In genomic region chr6:85678602-85679444, GRCh38 we compare ENCODE assay signal across 8 cellular contexts. TPM values are rescaled to one million over a fixed set of nuclear protein-coding genes. Genes with fewer than 3 reads are reported as not detected.
DNase-seq lines count a peak whose midpoint lies in the region; ATAC-seq and TF ChIP-seq lines count a peak whose summit lies in the region.

No MANE protein-coding gene starts in this region.

- peaks cover 48% of the 10 kb centered on the region for H3F3A ChIP-seq in SU-DHL-6 (ENCODE audit: insufficient read depth)

- no peaks in the 10 kb centered on the region for H3K9me2 ChIP-seq in SU-DHL-6 (replicated peaks; ENCODE audit: insufficient read depth, low read length)

- no peak for TF ChIP-seq CTCF in GM12875 (IDR thresholded peaks at IDR 0.05; ENCODE audit: borderline replicate concordance, insufficient read depth, low read depth, low read length)
- no peak for TF ChIP-seq CTCF in SU-DHL-6 (IDR thresholded peaks at IDR 0.05; ENCODE audit: insufficient read depth, low read length, poor library complexity, severe bottlenecking)
- peak in 1 of 12 donors; percentile 14 for TF ChIP-seq CTCF in heart left ventricle (IDR thresholded peaks at IDR 0.05)
- peak in 1 of 6 experiments; percentile 37 for TF ChIP-seq CTCF in upper lobe of left lung (IDR thresholded peaks at IDR 0.05)

- H3K4me3 ChIP-seq in GM12875 (ENCODE audit: low read depth, low read length) (peak overlapping the region; percentile 59), SU-DHL-6 (ENCODE audit: insufficient read depth, low read length, poor library complexity, severe bottlenecking) (peak overlapping the region; percentile 82), adipocyte (ENCODE audit: low read length) (peak overlapping the region; percentile 99), heart left ventricle (peak overlapping the region; percentile 63 to 93 (median 84)), upper lobe of left lung (peak overlapping the region; percentile 58 to 91 (median 78))

- H4K20me1 ChIP-seq in SU-DHL-6 (ENCODE audit: low read depth, low read length): peaks cover 39% of the 10 kb centered on the region

- peak overlapping the region; percentile 98 for H3K9ac ChIP-seq in SU-DHL-6 (ENCODE audit: low read length)
- peak overlapping the region; percentile 99 for H3K9ac ChIP-seq in adipocyte (ENCODE audit: low read length)

- peak overlapping the region; percentile 44 for H2AFZ ChIP-seq in SU-DHL-6 (ENCODE audit: low read depth, low read length, severe bottlenecking)

- DNase-seq in NCI-H1417 (lab: John Stamatoyannopoulos, UW) (peak; percentile 99), adipocyte (ENCODE audit: low read depth) (peak; percentile 99), heart left ventricle (peak; percentile 98 to 99 (median 98)), posterior cingulate gyrus (peak; percentile 95 to 100 (median 97)), upper lobe of left lung (peak; percentile 98 to 99)

- H3K79me2 ChIP-seq in SU-DHL-6 (ENCODE audit: insufficient read depth, low read length): peaks cover 51% of the 10 kb centered on the region

- H3K4me2 ChIP-seq in SU-DHL-6 (ENCODE audit: low read depth, low read length, poor library complexity, severe bottlenecking): peak overlapping the region; percentile 96

- H3K27me3 ChIP-seq in SU-DHL-6 (ENCODE audit: low read length): no peaks in the 10 kb centered on the region
- no peaks in the 10 kb centered on the region for H3K27me3 ChIP-seq in adipocyte (replicated peaks; ENCODE audit: control insufficient read depth, insufficient read depth, low read length)
- no peaks in the 10 kb centered on the region for H3K27me3 ChIP-seq in heart left ventricle
- no peaks in the 10 kb centered on the region for H3K27me3 ChIP-seq in upper lobe of left lung

- H3K4me1 ChIP-seq in adipocyte (ENCODE audit: control insufficient read depth, insufficient read depth, low read length) (peaks cover 29% of the 10 kb centered on the region), heart left ventricle (peaks cover 0 to 45% (median 25%) of the 10 kb centered on the region in 12 donors), upper lobe of left lung (peaks cover 12 to 32% (median 28%) of the 10 kb centered on the region in 4 donors)

- TF ChIP-seq POLR2A in heart left ventricle (IDR thresholded peaks at IDR 0.05): peak; percentile 94 to 100
- peak; percentile 94 to 100 (median 99) for TF ChIP-seq POLR2A in upper lobe of left lung (IDR thresholded peaks at IDR 0.05)

- H3K36me3 ChIP-seq in SU-DHL-6 (ENCODE audit: low read length): peaks cover 33% of the 10 kb centered on the region
- H3K36me3 ChIP-seq in adipocyte (ENCODE audit: control insufficient read depth, insufficient read depth, low read length, severe bottlenecking): peaks cover 23% of the 10 kb centered on the region
- peaks cover 0 to 24% (median 0%) of the 10 kb centered on the region in 9 donors for H3K36me3 ChIP-seq in heart left ventricle
- peaks cover 0 to 4% (median 0%) of the 10 kb centered on the region in 4 donors for H3K36me3 ChIP-seq in upper lobe of left lung

- H3K27ac ChIP-seq in SU-DHL-6 (ENCODE audit: low read depth, low read length) (peak overlapping the region; percentile 91), heart left ventricle (peak overlapping the region; percentile 82 to 95 (median 92)), upper lobe of left lung (peak overlapping the region; percentile 89 to 94 (median 90))

- WGBS in heart left ventricle, 4 donors: 0 to 1% (median 1%) methylated on average over 32 to 82 of the region's 82 CpGs
- 0% methylated on average over 45 to 71 of the region's 82 CpGs for WGBS in upper lobe of left lung, 2 donors

- intact Hi-C loops in heart left ventricle (cut with DNase I): loop anchor here (1.0 to 10.0 kb wide), 13 partner anchors 34 to 1728 kb away; partner anchors contain the start of genes SNX14 (in 5 of the 10), SYNCRIP (in 2 of the 10), CFAP206 (in 1 of the 10) and ZNF292 (in 1 of the 10)
- intact Hi-C loops in posterior cingulate gyrus (cut with DNase I): loop anchor here (1.0 to 5.0 kb wide), 2 partner anchors 36 to 142 kb away; no protein-coding TSS in a partner anchor

- H3K9me3 ChIP-seq in SU-DHL-6 (ENCODE audit: insufficient read depth, low read length): no peaks in the 10 kb centered on the region; the same call in 1 of the 2 replicates
- H3K9me3 ChIP-seq in adipocyte (ENCODE audit: control insufficient read depth, low read length): no peaks in the 10 kb centered on the region
- H3K9me3 ChIP-seq in heart left ventricle: no peaks in the 10 kb centered on the region
- no peaks in the 10 kb centered on the region for H3K9me3 ChIP-seq in upper lobe of left lung

- TF ChIP-seq EP300 in upper lobe of left lung (IDR thresholded peaks at IDR 0.05): peak in 1 of 4 donors; percentile 95

- ATAC-seq in HG02763 (IDR thresholded peaks at IDR 0.05; ENCODE audit: unreplicated experiment) (peak; percentile 84), heart left ventricle (peak; percentile 98 to 99 (median 98)), upper lobe of left lung (ENCODE audit: low FRiP score in 2 of 2) (peak; percentile 99 to 100)

RNA-seq across cellular contexts. Expression of gene SYNCRIP, which starts 36.1 kb away (rescaled TPM):
- total RNA-seq in heart left ventricle (10 to 100 TPM; 28.4 to 71.0 (median 59.0) TPM), upper lobe of left lung (10 to 100 TPM; 30.4 to 87.8 (median 65.1) TPM)
- 10 to 100 TPM; 23.7 to 51.3 TPM for polyA plus RNA-seq in heart left ventricle

Comparison
In these comparisons a context has a peak if more than half of its experiments do, and no peak if none do; other contexts are left out.
1. Peak in every context shown above with its lines: DNase-seq, ATAC-seq, H3K4me3 ChIP-seq and H3K27ac ChIP-seq.